Comparison of ENCODE assay signal across 19 cellular contexts in genomic region chr2:62150597-62151305, GRCh38. TPM values are rescaled to one million over a fixed set of nuclear protein-coding genes. Genes with fewer than 3 reads are reported as not detected.
DNase-seq lines count a peak whose midpoint lies in the region; ATAC-seq, FAIRE-seq and TF ChIP-seq lines count a peak whose summit lies in the region.
"Had no signal": no experiment of that assay in that cellular context is flagged by ENCODE, and none has a peak within 500 bp of the region (broad histone marks: within the 10 kb centered on the region; RNA-seq: fewer than 3 reads in every experiment).

No MANE protein-coding gene starts in this region.

- H3K27ac ChIP-seq in ACC112 (ENCODE audit: low read depth, low read length) (peak overlapping the region; percentile 18), HUES64 (ENCODE audit: low read depth, low read length) (peak overlapping the region; percentile 54), GM12878 (ENCODE audit: control insufficient read depth, insufficient read depth) (peak overlapping the region; percentile 91), right atrium auricular region (peak overlapping the region; percentile 56 to 88)
- no peak overlapping the region for H3K27ac ChIP-seq in CD8-positive, alpha-beta memory T cell (ENCODE audit: low read depth, low read length)

- POLR2A ChIA-PET in GM12878 (lab: Charles Lee), result interaction anchor here (1.3 to 1.4 kb wide), 2 partner anchors 18 to 45 kb away, joined by 3 read pairs; partner anchors contain the start of gene B3GNT2
- POLR2A ChIA-PET in CD8-positive, alpha-beta memory T cell (lab: Charles Lee), result no interaction called here

- peaks cover 0 to 24% (median 10%) of the 10 kb centered on the region in 3 donors for H3K36me3 Mint-ChIP-seq in CD8-positive, alpha-beta memory T cell
- H3K36me3 Mint-ChIP-seq: activated CD4-positive, alpha-beta memory T cell treated with anti-CD3 and anti-CD28 coated beads for 36 hours had no signal

- TF ChIP-seq CTCF in GM12878 (IDR thresholded peaks at IDR 0.05 in 2 of 3, conservative IDR thresholded peaks at IDR 0.05 in 1 of 3; ENCODE audit: control insufficient read depth in 2 of 3, extremely low read depth in 1 of 3, insufficient read depth in 1 of 3, low read depth in 3 of 3, low read length in 3 of 3) (no peak; a peak in 1 of 6 replicates), right atrium auricular region (IDR thresholded peaks at IDR 0.05) (no peak)

- WGBS in HUES64, result 69% methylated on average over 6 of the region's 6 CpGs
- WGBS in GM12878 (ENCODE audit: insufficient coverage, insufficient replicate concordance, low lambda C conversion rate, missing lambda C conversion rate), result 76% methylated on average over 6 of the region's 6 CpGs

- CTCF ChIA-PET in GM12878 (lab: Yijun Ruan, JAX), result interaction anchor here (1.0 to 2.1 kb wide), 2 partner anchors 110 to 157 kb away, joined by 3 to 9 read pairs; no protein-coding TSS in a partner anchor
- CTCF ChIA-PET in CD8-positive, alpha-beta memory T cell (lab: Charles Lee), result no interaction called here

- H3K9me3 ChIP-seq in HUES64 (ENCODE audit: insufficient read depth, low read depth, low read length), result no peaks in the 10 kb centered on the region
- peaks cover 2% of the 10 kb centered on the region; the same call in 1 of the 3 replicates for H3K9me3 ChIP-seq in GM12878 (replicated peaks; ENCODE audit: control insufficient read depth, insufficient read depth, low read length)
- H3K9me3 ChIP-seq in right atrium auricular region, result no peaks in the 10 kb centered on the region
- H3K9me3 ChIP-seq in CD8-positive, alpha-beta memory T cell (ENCODE audit: low read length), result no peaks in the 10 kb centered on the region

- H4K20me1 ChIP-seq in GM12878 (ENCODE audit: control insufficient read depth, insufficient read depth), result no peaks in the 10 kb centered on the region

- DNase-seq in GM12878 (ENCODE audit: low read depth, low spot score), result no peak
- no peak for DNase-seq in right atrium auricular region (ENCODE audit: low spot score)
- no peak for DNase-seq in NCI-H128 (lab: John Stamatoyannopoulos, UW; ENCODE audit: unreplicated experiment)
- DNase-seq in stimulated activated CD4-positive, alpha-beta T cell treated with anti-CD3 and anti-CD28 coated beads, Interleukin-1b, Interleukin-23, amount 100 ng/mL, for 48 hours, result no peak
- no peak for DNase-seq in CD8-positive, alpha-beta memory T cell
- DNase-seq: activated CD4-positive, alpha-beta memory T cell treated with anti-CD3 and anti-CD28 coated beads for 36 hours; CD4-positive, alpha-beta T cell; DND-41; islet precursor cell; NCI-H1930; NCI-H524; OCI-M1; stimulated activated CD4-positive, alpha-beta T cell treated with anti-CD3 and anti-CD28 coated beads, Interleukin-15, amount 100 ng/mL, for 24 hours had no signal

- H3K36me3 ChIP-seq in ACC112 (ENCODE audit: insufficient read depth, low read length) (no peaks in the 10 kb centered on the region), HUES64 (ENCODE audit: insufficient read depth, low read length) (no peaks in the 10 kb centered on the region), GM12878 (ENCODE audit: control insufficient read depth in 2 of 2, insufficient read depth in 2 of 2, low read length in 1 of 2) (no peaks in the 10 kb centered on the region; a peak in 1 of 4 replicates), right atrium auricular region (no peaks in the 10 kb centered on the region)
- no peaks in the 10 kb centered on the region for H3K36me3 ChIP-seq in CD8-positive, alpha-beta memory T cell (ENCODE audit: insufficient read depth, low read length)

- ATAC-seq in GM12878 (peak; percentile 34), GM21528 (IDR thresholded peaks at IDR 0.05; ENCODE audit: low FRiP score, unreplicated experiment) (no peak)

- H3K4me1 Mint-ChIP-seq in CD8-positive, alpha-beta memory T cell, result peaks cover 3 to 6% (median 6%) of the 10 kb centered on the region in 3 donors

- intact Hi-C loops in GM12878 (cut with micrococcal nuclease; ENCODE audit: unreplicated experiment), result no loop called here

- RAD21 ChIA-PET in GM12878 (lab: Charles Lee; ENCODE audit: unreplicated experiment), result interaction anchor here (0.7 to 1.3 kb wide), 2 partner anchors 49 to 50 kb away, joined by 4 to 6 read pairs; no protein-coding TSS in a partner anchor

- no peaks in the 10 kb centered on the region for H3K27me3 Mint-ChIP-seq in CD8-positive, alpha-beta memory T cell
- H3K27me3 Mint-ChIP-seq: activated CD4-positive, alpha-beta memory T cell treated with anti-CD3 and anti-CD28 coated beads for 36 hours; CD4-positive, alpha-beta T cell had no signal

- H3K79me2 ChIP-seq in ACC112 (ENCODE audit: control insufficient read depth, insufficient read depth, low read length, unreplicated experiment) (no peaks in the 10 kb centered on the region), GM12878 (ENCODE audit: control insufficient read depth, insufficient read depth, low read length) (peaks cover 26% of the 10 kb centered on the region)

- H3K27me3 ChIP-seq in ACC112 (ENCODE audit: insufficient read depth, low read length) (no peaks in the 10 kb centered on the region), HUES64 (ENCODE audit: insufficient read depth, low read length) (no peaks in the 10 kb centered on the region), GM12878 (replicated peaks in 1 of 2; ENCODE audit: control insufficient read depth in 2 of 2, insufficient read depth in 2 of 2, low read length in 1 of 2) (no peaks in the 10 kb centered on the region), right atrium auricular region (no peaks in the 10 kb centered on the region)
- no peaks in the 10 kb centered on the region for H3K27me3 ChIP-seq in CD8-positive, alpha-beta memory T cell (ENCODE audit: insufficient read depth, low read length, poor library complexity, severe bottlenecking)

- H3K9ac ChIP-seq in HUES64 (ENCODE audit: low read depth, low read length) (no peak overlapping the region; the same call in 1 of the 2 replicates), GM12878 (ENCODE audit: control insufficient read depth, insufficient read depth, low read length) (peak overlapping the region; percentile 70; the same call in 1 of the 2 replicates)

- SMC1A ChIA-PET in GM12878 (lab: Charles Lee; ENCODE audit: uncharacterized antibody, unreplicated experiment), result interaction anchor here (0.8 to 2.5 kb wide), 7 partner anchors 8 to 262 kb away, joined by 3 to 8 read pairs (median 5); no protein-coding TSS in a partner anchor

- in situ Hi-C loops in GM12878 (cut with MboI), result no loop called here

- H2AFZ ChIP-seq in ACC112 (ENCODE audit: low read length, unreplicated experiment) (no peak overlapping the region), GM12878 (ENCODE audit: control insufficient read depth, low read depth, low read length) (peak overlapping the region; percentile 29)

- BruUV-seq in GM12878 (replicated peaks; lab: Mats Ljungman, UMichigan), result no TSS peak

- no peak overlapping the region; the same call in 1 of the 2 replicates for H3K4me2 ChIP-seq in GM12878 (ENCODE audit: control insufficient read depth, insufficient read depth)

- H3K4me1 ChIP-seq in ACC112 (ENCODE audit: control insufficient read depth, insufficient read depth, low read length, unreplicated experiment) (peaks cover 40% of the 10 kb centered on the region), HUES64 (ENCODE audit: insufficient read depth, low read length) (peaks cover 20% of the 10 kb centered on the region), GM12878 (ENCODE audit: control insufficient read depth, insufficient read depth, low read length) (peaks cover 33% of the 10 kb centered on the region), right atrium auricular region (peaks cover 0 to 23% of the 10 kb centered on the region in 2 donors)
- no peaks in the 10 kb centered on the region for H3K4me1 ChIP-seq in CD8-positive, alpha-beta memory T cell (ENCODE audit: insufficient read depth, low read length)

- H3K4me3 Mint-ChIP-seq in CD8-positive, alpha-beta memory T cell, result no peak overlapping the region
- H3K4me3 Mint-ChIP-seq: activated CD4-positive, alpha-beta memory T cell treated with anti-CD3 and anti-CD28 coated beads for 36 hours; CD4-positive, alpha-beta T cell; neural crest cell had no signal

- H3K27ac Mint-ChIP-seq in CD8-positive, alpha-beta memory T cell, result no peak overlapping the region
- H3K27ac Mint-ChIP-seq: activated CD4-positive, alpha-beta memory T cell treated with anti-CD3 and anti-CD28 coated beads for 36 hours; CD4-positive, alpha-beta T cell had no signal

- no peak for TF ChIP-seq POLR2A in GM12878 (IDR thresholded peaks at IDR 0.05; ENCODE audit: low read depth, low read length)

- peaks cover 0 to 7% (median 6%) of the 10 kb centered on the region in 5 donors for H3K9me3 Mint-ChIP-seq in CD8-positive, alpha-beta memory T cell

- 0 out of 4 replicates have a peak, but pooled peaks of 1 of the 2 experiments have one; percentile 10 for TF ChIP-seq EP300 in GM12878 (IDR thresholded peaks at IDR 0.05; ENCODE audit: borderline replicate concordance in 1 of 2, control insufficient read depth in 1 of 2, low read depth in 2 of 2, low read length in 2 of 2)

- H3K4me3 ChIP-seq in ACC112 (ENCODE audit: low read depth, low read length) (no peak overlapping the region), HUES64 (ENCODE audit: low read length) (no peak overlapping the region), GM12878 (no peak overlapping the region), right atrium auricular region (no peak overlapping the region)
- H3K4me3 ChIP-seq in CD8-positive, alpha-beta memory T cell (ENCODE audit: low read length), result no peak overlapping the region

- peak; percentile 49; the same call in 1 of the 2 replicates for TF ChIP-seq RAD21 in GM12878 (IDR thresholded peaks at IDR 0.05; ENCODE audit: insufficient read depth, low read depth, low read length)

- FAIRE-seq in GM12878 (lab: Jason Lieb, UNC), result peak; percentile 44
- FAIRE-seq: colon, TTC549 had no signal

RNA-seq across cellular contexts. Expression of gene B3GNT2, which starts 45.2 kb away (rescaled TPM):
- 22.2 TPM for polyA plus RNA-seq in HUES64 (2013, experiment 1 of 2)
- polyA plus RNA-seq in HUES64 (2013, experiment 2 of 2), result 24.3 TPM
- 162 and 165 TPM in 2 replicates for total RNA-seq in GM12878 (2013; cell fraction: nucleolus; rRNA removed)
- total RNA-seq in GM12878 (2014; rRNA removed) (78.7 and 97.7 TPM in 2 replicates), GM12878 (2014; rRNA removed; fragmentation: Illumina TruSeq; extraction: Trizol) (93.5 and 98.4 TPM in 2 replicates), GM12878 (2021) (59.6 and 63.8 TPM in 2 replicates), right atrium auricular region (10 to 100 TPM; 17.7 to 31.1 TPM)
- polyA plus RNA-seq in GM12878 (2011; ENCODE audit: low read depth), result 31.4 TPM
- polyA plus RNA-seq in GM12878 (2011; rRNA removed) (73.9 and 100 TPM in 2 replicates), GM12878 (2014; fragmentation: Illumina TruSeq; extraction: Trizol) (84.8 and 117 TPM in 2 replicates), GM12878 (2014; fragmentation: Nextera tagmentation; extraction: Ambion mirVana) (10 to 100 TPM; 19.7 to 36.5 TPM), GM12878 (2014; rRNA removed) (48.3 and 58.9 TPM in 2 replicates), GM12878 (2016; fragmentation: Nextera tagmentation; extraction: Ambion mirVana) (100 to 1,000 TPM; 102 to 103 TPM)
- polyA plus RNA-seq in GM12878 (2011; cell fraction: cytosol; rRNA removed), result 32.6 and 37.4 TPM in 2 replicates
- polyA plus RNA-seq in GM12878 (2011; cell fraction: nucleus; rRNA removed), result 25.4 and 27.2 TPM in 2 replicates
- polyA plus RNA-seq in GM12878 (2012), result 41.8 and 83.8 TPM in 2 replicates
- polyA minus RNA-seq in GM12878 (2011; rRNA and poly(A)+ RNA removed), result 72.0 and 80.5 TPM in 2 replicates
- 27.7 and 31.4 TPM in 2 replicates for polyA minus RNA-seq in GM12878 (2011; cell fraction: cytosol; rRNA and poly(A)+ RNA removed)
- polyA minus RNA-seq in GM12878 (2011; cell fraction: nucleus; rRNA and poly(A)+ RNA removed), result 20.8 and 31.0 TPM in 2 replicates
- 10 to 100 TPM; 30.1 to 30.9 TPM for total RNA-seq in CD8-positive, alpha-beta memory T cell
- 62.1 TPM for polyA plus RNA-seq in CD8-positive, alpha-beta memory T cell
